25 cellular contexts compared by ENCODE assay signal in genomic region chr6:85115876-85116275, GRCh38.
"Had no signal": no experiment of that assay in that cellular context is flagged by ENCODE, and none has a peak within 500 bp of the region (broad histone marks: within the 10 kb centered on the region; RNA-seq: fewer than 3 reads in every experiment).

No MANE protein-coding gene starts in this region.

- H3K79me2 ChIP-seq: parathyroid adenoma had no signal

- H3K4me1 ChIP-seq: left lung, lower lobe of right lung, parathyroid adenoma, right atrium auricular region, right lobe of liver, spleen, stomach, testis, thyroid gland, transverse colon, upper lobe of left lung had no signal

- ATAC-seq: left colon; left lung; lower lobe of right lung; naive thymus-derived CD4-positive, alpha-beta T cell; right lobe of liver; stimulated activated naive CD8-positive, alpha-beta T cell treated with anti-CD3 and anti-CD28 coated beads, Interleukin-15, Interleukin-2, amounts not matched to agents 100 U/mL and 50 U/mL, for 24 hours had no signal

- H3K27ac ChIP-seq: left lung, lower lobe of right lung, parathyroid adenoma, right atrium auricular region, right lobe of liver, spleen, stomach, testis, thyroid gland, transverse colon, upper lobe of left lung, vagina had no signal

- FAIRE-seq: kidney, small intestine had no signal

- H3K9me3 Mint-ChIP-seq: mesothelial cell of epicardium; natural killer cell treated with Interleukin-12 subunit alpha and Interleukin-12 subunit beta and Interleukin-15 and Interleukin-18, amount 100 ng/mL, for 72 hours had no signal

- H2AFZ ChIP-seq: parathyroid adenoma had no signal

- H3K9me3 ChIP-seq: left lung, lower lobe of right lung, right atrium auricular region, right lobe of liver, spleen, stomach, testis, thyroid gland, transverse colon, upper lobe of left lung, vagina had no signal

- H3K4me3 ChIP-seq: left lung, lower lobe of right lung, right atrium auricular region, right lobe of liver, spleen, stomach, testis, thyroid gland, transverse colon, upper lobe of left lung, vagina had no signal

- H3K4me3 Mint-ChIP-seq: mesothelial cell of epicardium; naive thymus-derived CD4-positive, alpha-beta T cell; natural killer cell treated with Interleukin-12 subunit alpha and Interleukin-12 subunit beta and Interleukin-15 and Interleukin-18, amount 100 ng/mL, for 72 hours; stimulated activated naive B cell treated with anti-CD40 and anti-IgM and Interleukin-4, amounts not matched to agents 10 μg/mL and 1 μg/mL and 100 μg/mL, for 72 hours had no signal

- DNase-seq: hippocampal formation; kidney; left colon; left lung; lower lobe of right lung; mammary epithelial cell; mesendoderm; naive thymus-derived CD4-positive, alpha-beta T cell; nucleus accumbens; right lobe of liver; small intestine; spleen; stimulated activated CD4-positive, alpha-beta T cell treated with anti-CD3 and anti-CD28 coated beads, Interleukin-4, amount 100 ng/mL, for 24 hours; stimulated activated naive B cell treated with anti-CD40 and anti-IgM and Interleukin-4, amounts not matched to agents 10 μg/mL and 1 μg/mL and 100 μg/mL, for 72 hours; stimulated activated naive CD8-positive, alpha-beta T cell treated with anti-CD3 and anti-CD28 coated beads, Interleukin-15, Interleukin-2, amounts not matched to agents 100 U/mL and 50 U/mL, for 24 hours; stomach; testis; thyroid gland; transverse colon; upper lobe of left lung had no signal

- H3K9ac ChIP-seq: parathyroid adenoma had no signal

- H3K27ac Mint-ChIP-seq: mesothelial cell of epicardium; naive thymus-derived CD4-positive, alpha-beta T cell; natural killer cell treated with Interleukin-12 subunit alpha and Interleukin-12 subunit beta and Interleukin-15 and Interleukin-18, amount 100 ng/mL, for 72 hours; stimulated activated naive B cell treated with anti-CD40 and anti-IgM and Interleukin-4, amounts not matched to agents 10 μg/mL and 1 μg/mL and 100 μg/mL, for 72 hours had no signal

- H3K27me3 ChIP-seq: left lung, right atrium auricular region, right lobe of liver, spleen, stomach, testis, thyroid gland, transverse colon, upper lobe of left lung, vagina had no signal

- H3K4me1 Mint-ChIP-seq: naive thymus-derived CD4-positive, alpha-beta T cell; stimulated activated naive B cell treated with anti-CD40 and anti-IgM and Interleukin-4, amounts not matched to agents 10 μg/mL and 1 μg/mL and 100 μg/mL, for 72 hours had no signal

- H3K36me3 Mint-ChIP-seq: mesothelial cell of epicardium; naive thymus-derived CD4-positive, alpha-beta T cell; natural killer cell treated with Interleukin-12 subunit alpha and Interleukin-12 subunit beta and Interleukin-15 and Interleukin-18, amount 100 ng/mL, for 72 hours; stimulated activated naive B cell treated with anti-CD40 and anti-IgM and Interleukin-4, amounts not matched to agents 10 μg/mL and 1 μg/mL and 100 μg/mL, for 72 hours had no signal

- H3K36me3 ChIP-seq: left lung, lower lobe of right lung, right atrium auricular region, right lobe of liver, spleen, stomach, thyroid gland, transverse colon, upper lobe of left lung, vagina had no signal
